In the genomic region with DNA sequence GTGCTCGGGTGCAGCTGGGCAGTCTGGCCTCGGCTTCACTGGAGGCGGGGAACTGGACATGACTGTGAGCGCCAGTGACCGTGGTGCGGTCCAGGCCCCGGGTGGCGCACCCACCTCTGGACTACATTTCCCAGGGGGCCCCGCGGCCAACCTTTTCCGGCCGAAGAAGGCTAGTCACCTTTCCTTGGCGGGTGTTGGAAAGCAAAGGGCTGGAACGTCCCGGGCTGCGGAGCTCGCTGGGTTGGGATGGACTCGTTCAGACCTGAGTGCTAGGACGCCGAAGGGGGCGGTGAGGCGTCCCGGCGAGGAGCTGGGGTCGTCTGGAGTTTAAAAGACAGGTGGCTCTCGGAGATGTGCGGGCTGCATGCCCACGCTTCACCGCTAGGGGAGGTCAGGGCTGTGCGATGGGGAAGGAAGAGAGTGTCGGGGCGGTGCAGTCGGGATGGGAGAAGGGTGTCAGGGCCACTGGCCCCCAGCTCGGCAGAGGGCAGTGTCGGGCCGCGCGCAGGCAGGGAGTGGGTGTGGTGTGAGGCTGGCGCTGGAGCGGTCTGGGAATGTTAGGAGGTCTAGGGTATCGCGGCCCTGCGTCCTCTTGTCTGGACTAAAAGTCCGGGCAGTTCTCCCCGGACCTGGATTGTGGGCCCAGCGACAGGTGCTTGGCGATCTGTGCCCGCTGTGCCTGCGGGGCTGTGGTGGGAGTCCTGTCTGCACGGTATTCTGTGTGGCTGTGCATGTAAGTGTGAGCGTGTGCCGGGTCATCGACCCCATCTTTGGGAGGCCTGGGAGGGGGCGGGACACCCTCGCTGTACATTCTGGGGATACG, we compare ENCODE assay signal across 8 cellular contexts. TPM values are rescaled to one million over a fixed set of nuclear protein-coding genes. Genes with fewer than 3 reads are reported as not detected.
A peak's percentile ranks its signal among the peaks of the same experiment; 100 is the strongest.
DNase-seq lines count a peak whose midpoint lies in the region; ATAC-seq and TF ChIP-seq lines count a peak whose summit lies in the region.

No MANE protein-coding gene starts in this region.

- 9% methylated on average over 6 of the region's 56 CpGs for WGBS in right lobe of liver (ENCODE audit: insufficient coverage, low coverage, low lambda C conversion rate, missing lambda C conversion rate)

- H3F3A ChIP-seq in PC-3 (ENCODE audit: low read length, unreplicated experiment): no peaks in the 10 kb centered on the region

- no peak for TF ChIP-seq POLR2A in right lobe of liver (IDR thresholded peaks at IDR 0.05)

- CTCF ChIA-PET in PC-3 (lab: Charles Lee): no interaction called here

- H3K9ac ChIP-seq in PC-3 (ENCODE audit: low read length): no peak overlapping the region

- H3K36me3 Mint-ChIP-seq in IgD-negative memory B cell: peaks cover 3% of the 10 kb centered on the region

- H2AFZ ChIP-seq in PC-3 (ENCODE audit: low read length): no peak overlapping the region

- H3K27me3 Mint-ChIP-seq in IgD-negative memory B cell: no peaks in the 10 kb centered on the region

- H3K4me1 ChIP-seq in right lobe of liver (peaks cover 0 to 4% (median 0%) of the 10 kb centered on the region in 4 donors), PC-3 (ENCODE audit: insufficient read depth, low read length) (no peaks in the 10 kb centered on the region)

- in situ Hi-C loops in GM13977 (cut with MboI; ENCODE audit: low pct_unique_long_range_greater_than_20kb, low sequenced_read_pairs, unreplicated experiment): no loop called here

- no TSS peak for BruUV-seq in PC-3 (replicated peaks; lab: Mats Ljungman, UMichigan)

- POLR2A ChIA-PET in PC-3 (lab: Charles Lee; ENCODE audit: unreplicated experiment): no interaction called here

- peak; percentile 96 to 99 (median 99) for ATAC-seq in right lobe of liver
- no peak for ATAC-seq in HG03520 (IDR thresholded peaks at IDR 0.05; ENCODE audit: unreplicated experiment)
- no peak for ATAC-seq in PC-3

- H3K27ac Mint-ChIP-seq in IgD-negative memory B cell: peak overlapping the region; percentile 4 to 96 (median 6)

- H3K4me3 Mint-ChIP-seq in IgD-negative memory B cell: peak overlapping the region; percentile 87 to 99 (median 96)

- no peaks in the 10 kb centered on the region for H3K9me3 ChIP-seq in right lobe of liver
- no peaks in the 10 kb centered on the region for H3K9me3 ChIP-seq in PC-3 (ENCODE audit: low read length)

- TF ChIP-seq CTCF in GM13977 (IDR thresholded peaks at IDR 0.05; ENCODE audit: extremely low read depth, insufficient read depth, missing control alignments) (peak; percentile 51), right lobe of liver (IDR thresholded peaks at IDR 0.05) (peak; percentile 64 to 89 (median 79)), PC-3 (conservative IDR thresholded peaks at IDR 0.05; ENCODE audit: low read depth, low read length) (no peak)

- peaks cover 0 to 11% (median 3%) of the 10 kb centered on the region in 3 donors for H3K9me3 Mint-ChIP-seq in IgD-negative memory B cell

- DNase-seq in GM13977 (ENCODE audit: low spot score) (peak; percentile 59), dermis blood vessel endothelial cell (peak; percentile 86), right lobe of liver (peak; percentile 85 to 90 (median 89)), PC-3 (no peak)
- DNase-seq in activated CD4-positive, alpha-beta T cell treated with anti-CD3 and anti-CD28 coated beads, Interleukin-2, amount 50 U/mL, for 4 hours: peak; percentile 68 to 69
- peak; percentile 55 to 73 (median 56) for DNase-seq in stimulated activated CD4-positive, alpha-beta T cell treated with anti-CD3 and anti-CD28 coated beads, TNF-alpha, amount 100 ng/mL, for 24 hours (ENCODE audit: low read depth in 3 of 3)

- H3K4me3 ChIP-seq in right lobe of liver (peak overlapping the region; percentile 60 to 80 (median 60)), PC-3 (ENCODE audit: low read length) (no peak overlapping the region)

- H3K27ac ChIP-seq in right lobe of liver (peak overlapping the region; percentile 3 to 79 (median 65)), PC-3 (ENCODE audit: low read length) (no peak overlapping the region)

- H3K79me2 ChIP-seq in PC-3 (ENCODE audit: low read length): no peaks in the 10 kb centered on the region

- no peaks in the 10 kb centered on the region for H4K20me1 ChIP-seq in PC-3 (ENCODE audit: low read length)

- H3K27me3 ChIP-seq in right lobe of liver (no peaks in the 10 kb centered on the region), PC-3 (ENCODE audit: low read length) (no peaks in the 10 kb centered on the region)

- no peaks in the 10 kb centered on the region for H3K9me2 ChIP-seq in PC-3 (replicated peaks; ENCODE audit: low read length)

- intact Hi-C loops in right lobe of liver (cut with DNase I) (no loop called here), PC-3 (cut with micrococcal nuclease) (no loop called here)

- H3K4me1 Mint-ChIP-seq in IgD-negative memory B cell: peaks cover 0 to 11% (median 8%) of the 10 kb centered on the region in 3 donors

- no peak overlapping the region for H3K4me2 ChIP-seq in PC-3 (ENCODE audit: low read length)

- no peaks in the 10 kb centered on the region for H3K36me3 ChIP-seq in right lobe of liver
- no peaks in the 10 kb centered on the region for H3K36me3 ChIP-seq in PC-3 (ENCODE audit: low read depth, low read length)

RNA-seq across cellular contexts. Expression of gene ZNF568, which starts 57.1 kb away (rescaled TPM):
- 10.1 TPM for polyA plus RNA-seq in IgD-negative memory B cell
- total RNA-seq in dermis blood vessel endothelial cell: 6.6 and 7.3 TPM in 2 replicates
- 1 to 10 TPM; 1.9 to 4.9 (median 2.2) TPM for total RNA-seq in right lobe of liver
- total RNA-seq in PC-3 (2014; rRNA removed): not detected in 2 replicates

RNA-seq across cellular contexts. Expression of gene ZNF829, which starts 57.1 kb away (rescaled TPM):
- polyA plus RNA-seq in IgD-negative memory B cell: 3.6 TPM
- total RNA-seq in dermis blood vessel endothelial cell (2.0 and 3.7 TPM in 2 replicates), right lobe of liver (under 1 TPM; 0.55 to 0.95 (median 0.78) TPM), PC-3 (2014; rRNA removed) (not detected in 2 replicates)

Comparison
In these comparisons a context has a peak if more than half of its experiments do, and no peak if none do; other contexts are left out.
1. ATAC-seq: peak in right lobe of liver (4 of 4); none in HG03520 (single experiment) and PC-3 (single experiment).